ENCODE assay signal across 29 cellular contexts in the genomic region with DNA sequence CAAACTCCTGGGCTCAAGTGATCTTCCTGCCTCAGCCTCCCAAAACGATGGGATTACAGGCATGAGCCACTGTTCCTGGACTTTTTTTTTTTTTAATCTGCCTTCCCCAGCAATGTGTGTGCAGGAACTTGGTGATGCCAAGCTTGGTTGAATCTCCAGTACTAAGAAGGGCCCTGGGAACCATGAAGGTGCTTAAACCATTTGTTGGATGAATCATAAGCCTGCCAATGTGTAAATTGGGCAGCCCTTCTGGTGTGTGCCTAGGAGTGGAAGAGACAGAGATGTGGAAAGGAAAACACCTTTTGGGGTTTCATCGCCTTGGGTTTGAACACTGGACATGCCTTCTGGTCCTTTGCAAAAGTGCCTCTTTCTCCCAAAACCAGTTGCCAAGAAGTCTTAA. TPM values are rescaled to one million over a fixed set of nuclear protein-coding genes. Genes with fewer than 3 reads are reported as not detected.
DNase-seq lines count a peak whose midpoint lies in the region; ATAC-seq lines count a peak whose summit lies in the region.
"Had no signal": no experiment of that assay in that cellular context is flagged by ENCODE, and none has a peak within 500 bp of the region (broad histone marks: within the 10 kb centered on the region; RNA-seq: fewer than 3 reads in every experiment).

No MANE protein-coding gene starts in this region.

- intact Hi-C loops in aorta (cut with DNase I): no loop called here

- H3K4me1 ChIP-seq in aorta (ENCODE audit: control insufficient read depth in 1 of 2, insufficient read depth in 2 of 2, low read length in 2 of 2): no peaks in the 10 kb centered on the region
- H3K4me1 ChIP-seq: adrenal gland had no signal

- H3K4me3 Mint-ChIP-seq in activated CD8-positive, alpha-beta memory T cell treated with anti-CD3 and anti-CD28 coated beads, Interleukin-2, amount 10 ng/mL, durations not matched to agents 7 days and 5 days: no peak overlapping the region
- H3K4me3 Mint-ChIP-seq: neural crest cell had no signal

- H3K27me3 Mint-ChIP-seq in activated CD8-positive, alpha-beta memory T cell treated with anti-CD3 and anti-CD28 coated beads, Interleukin-2, amount 10 ng/mL, durations not matched to agents 7 days and 5 days: peaks cover 52% of the 10 kb centered on the region

- H3K36me3 Mint-ChIP-seq in activated CD8-positive, alpha-beta memory T cell treated with anti-CD3 and anti-CD28 coated beads, Interleukin-2, amount 10 ng/mL, durations not matched to agents 7 days and 5 days: no peaks in the 10 kb centered on the region

- H3K27ac ChIP-seq in caudate nucleus (ENCODE audit: low read depth, low read length) (peak overlapping the region; percentile 41), aorta (ENCODE audit: low read depth in 1 of 2, low read length in 2 of 2) (no peak overlapping the region)
- H3K27ac ChIP-seq: 22Rv1, adrenal gland, epithelial cell of prostate, Peyer's patch, VCaP had no signal

- H3K27ac Mint-ChIP-seq in activated CD8-positive, alpha-beta memory T cell treated with anti-CD3 and anti-CD28 coated beads, Interleukin-2, amount 10 ng/mL, durations not matched to agents 7 days and 5 days: no peak overlapping the region
- H3K27ac Mint-ChIP-seq: progenitor cell of endocrine pancreas had no signal

- WGBS in aorta, 2 donors: 71 to 74% methylated on average over 2 of the region's 2 CpGs

- no peaks in the 10 kb centered on the region for H3K36me3 ChIP-seq in aorta (ENCODE audit: control insufficient read depth in 1 of 2, insufficient read depth in 2 of 2, low read length in 1 of 2)
- H3K36me3 ChIP-seq: adrenal gland, Peyer's patch had no signal

- H3K27me3 ChIP-seq in aorta (ENCODE audit: control insufficient read depth in 1 of 2, insufficient read depth in 2 of 2, low read length in 1 of 2): no peaks in the 10 kb centered on the region
- H3K27me3 ChIP-seq: Peyer's patch had no signal

- peak; percentile 15 for DNase-seq in activated CD8-positive, alpha-beta memory T cell treated with anti-CD3 and anti-CD28 coated beads, Interleukin-2, amount 10 ng/mL, durations not matched to agents 7 days and 5 days
- no peak for DNase-seq in activated CD8-positive, alpha-beta memory T cell treated with anti-CD3 and anti-CD28 coated beads, Interleukin-2, amount 50 U/mL, for 48 hours
- DNase-seq in caudate nucleus (lab: John Stamatoyannopoulos, UW) (no peak), kidney tubule cell (ENCODE audit: low spot score) (peak; percentile 16), aorta (no peak)
- no peak for DNase-seq in activated naive CD4-positive, alpha-beta T cell treated with anti-CD3 and anti-CD28 coated beads, Interleukin-2, amount 50 U/mL, for 16 hours
- DNase-seq: activated effector memory CD4-positive, alpha-beta T cell treated with anti-CD3 and anti-CD28 coated beads, Interleukin-2, amount 50 U/mL, for 16 hours; adrenal gland; AML-193; DMS79; foreskin melanocyte; NCI-H1105 treated with DMSO at 0.1 percent for 48 hours; NCI-H2107; Peyer's patch had no signal

- CTCF ChIA-PET in activated CD8-positive, alpha-beta memory T cell treated with anti-CD3 and anti-CD28 coated beads, Interleukin-2, amount 10 ng/mL, durations not matched to agents 7 days and 5 days (lab: Charles Lee): no interaction called here

- no peaks in the 10 kb centered on the region for H3K9me3 Mint-ChIP-seq in activated CD8-positive, alpha-beta memory T cell treated with anti-CD3 and anti-CD28 coated beads, Interleukin-2, amount 10 ng/mL, durations not matched to agents 7 days and 5 days (ENCODE audit: low read depth)
- H3K9me3 Mint-ChIP-seq: neural crest cell had no signal

- no peak for ATAC-seq in activated CD8-positive, alpha-beta memory T cell treated with anti-CD3 and anti-CD28 coated beads, Interleukin-2, amount 10 ng/mL, durations not matched to agents 7 days and 5 days
- no peak for ATAC-seq in GM19397 (IDR thresholded peaks at IDR 0.05; ENCODE audit: unreplicated experiment)
- no peak for ATAC-seq in aorta (ENCODE audit: low FRiP score)
- ATAC-seq in GM19328 (IDR thresholded peaks at IDR 0.05; ENCODE audit: unreplicated experiment): no peak
- ATAC-seq: HepG2 had no signal

- no peak overlapping the region for H3K4me3 ChIP-seq in aorta (ENCODE audit: low read length in 2 of 2)
- H3K4me3 ChIP-seq: adrenal gland, lung, Peyer's patch had no signal

- no peaks in the 10 kb centered on the region for H3K9me3 ChIP-seq in aorta (ENCODE audit: control insufficient read depth, low read length)
- H3K9me3 ChIP-seq: adrenal gland, Peyer's patch had no signal

- H3K4me1 Mint-ChIP-seq in activated CD8-positive, alpha-beta memory T cell treated with anti-CD3 and anti-CD28 coated beads, Interleukin-2, amount 10 ng/mL, durations not matched to agents 7 days and 5 days: no peaks in the 10 kb centered on the region

RNA-seq across cellular contexts. Expression of a gene that starts 7.1 kb away (rescaled TPM):
- not detected for total RNA-seq in activated CD8-positive, alpha-beta memory T cell treated with anti-CD3 and anti-CD28 coated beads, Interleukin-2, amount 10 ng/mL, durations not matched to agents 7 days and 5 days
- not detected for total RNA-seq in aorta
- polyA plus RNA-seq in aorta: not detected
- total RNA-seq: adrenal gland; cardiac septum; dermis microvascular lymphatic vessel endothelial cell; HepG2; lung; mucosa of gallbladder; NCI-H460; neural crest cell; Peyer's patch; progenitor cell of endocrine pancreas; SK-MEL-5; T-helper 2 cell treated with Interferon-gamma antibody and Interleukin-4, amounts not matched to agents 100 ng/mL and 5 ng/mL, for 36 hours had no signal
- polyA plus RNA-seq: adrenal gland, HepG2, lung had no signal

RNA-seq across cellular contexts. Expression of a gene that starts 28.6 kb away (rescaled TPM):
- 10 to 100 TPM; 31.4 to 37.5 TPM for total RNA-seq in activated CD8-positive, alpha-beta memory T cell treated with anti-CD3 and anti-CD28 coated beads, Interleukin-2, amount 10 ng/mL, durations not matched to agents 7 days and 5 days
- total RNA-seq in aorta: 10 to 100 TPM; 11.6 to 19.4 TPM
- 1 to 10 TPM; 3.6 to 9.9 TPM for polyA plus RNA-seq in aorta

RNA-seq across cellular contexts. Expression of a gene that starts 56.0 kb away (rescaled TPM):
- total RNA-seq in activated CD8-positive, alpha-beta memory T cell treated with anti-CD3 and anti-CD28 coated beads, Interleukin-2, amount 10 ng/mL, durations not matched to agents 7 days and 5 days: not detected
- total RNA-seq in aorta: 1 to 10 TPM in 1 of 2 donors, under 1 TPM in 1; 0.52 to 1.0 TPM
- polyA plus RNA-seq in aorta: not detected
- total RNA-seq: dermis microvascular lymphatic vessel endothelial cell; HepG2; T-helper 2 cell treated with Interferon-gamma antibody and Interleukin-4, amounts not matched to agents 100 ng/mL and 5 ng/mL, for 36 hours had no signal
- polyA plus RNA-seq: HepG2 had no signal

Comparison
In these comparisons a context has a peak if more than half of its experiments do, and no peak if none do; other contexts are left out.
1. DNase-seq: peak in activated CD8-positive, alpha-beta memory T cell treated with anti-CD3 and anti-CD28 coated beads, Interleukin-2, amount 10 ng/mL, durations not matched to agents 7 days and 5 days (single experiment) and kidney tubule cell (single experiment); none in activated CD8-positive, alpha-beta memory T cell treated with anti-CD3 and anti-CD28 coated beads, Interleukin-2, amount 50 U/mL, for 48 hours (single experiment), caudate nucleus (0 of 61), aorta (0 of 2) and activated naive CD4-positive, alpha-beta T cell treated with anti-CD3 and anti-CD28 coated beads, Interleukin-2, amount 50 U/mL, for 16 hours (single experiment).